8 cellular contexts compared by ENCODE assay signal in genomic region chr4:151540728-151541437, GRCh38.
A peak's percentile ranks its signal among the peaks of the same experiment; 100 is the strongest.
DNase-seq lines count a peak whose midpoint lies in the region; ATAC-seq lines count a peak whose summit lies in the region.

No MANE protein-coding gene starts in this region.

- H3K36me3 Mint-ChIP-seq in activated naive CD8-positive, alpha-beta T cell treated with anti-CD3 and anti-CD28 coated beads, Interleukin-2, amount 50 U/mL, for 24 hours (ENCODE audit: low read depth) = no peaks in the 10 kb centered on the region

- H3K27ac ChIP-seq in mesendoderm (ENCODE audit: low read depth, low read length) = no peak overlapping the region

- H3K36me3 ChIP-seq in mesendoderm (ENCODE audit: control insufficient read depth, insufficient read depth, low read length) = no peaks in the 10 kb centered on the region

- peaks cover 8% of the 10 kb centered on the region for H3K27me3 Mint-ChIP-seq in activated naive CD8-positive, alpha-beta T cell treated with anti-CD3 and anti-CD28 coated beads, Interleukin-2, amount 50 U/mL, for 24 hours

- no peak overlapping the region for H2BK15ac ChIP-seq in mesendoderm (replicated peaks; ENCODE audit: low read depth)

- H3K4me2 ChIP-seq in mesendoderm (ENCODE audit: low read length) = no peak overlapping the region

- no peak overlapping the region for H3K4ac ChIP-seq in mesendoderm (ENCODE audit: low read depth, low read length)

- H3K4me3 Mint-ChIP-seq in activated naive CD8-positive, alpha-beta T cell treated with anti-CD3 and anti-CD28 coated beads, Interleukin-2, amount 50 U/mL, for 24 hours = no peak overlapping the region

- WGBS in mesendoderm (ENCODE audit: extremely low coverage, insufficient coverage, low lambda C conversion rate) = no CpG with 5 or more reads among the region's 3 CpGs

- no peak overlapping the region for H3K23ac ChIP-seq in mesendoderm (ENCODE audit: low read length)

- peaks cover 10% of the 10 kb centered on the region for H3K4me1 ChIP-seq in mesendoderm (ENCODE audit: control insufficient read depth, low read depth, low read length)

- H2BK120ac ChIP-seq in mesendoderm (ENCODE audit: low read depth, low read length) = no peak overlapping the region

- no peaks in the 10 kb centered on the region for H3K79me1 ChIP-seq in mesendoderm (ENCODE audit: low read length)

- no peak overlapping the region for H4K8ac ChIP-seq in mesendoderm (ENCODE audit: low read depth, low read length)

- H2AK5ac ChIP-seq in mesendoderm (ENCODE audit: low read length) = no peak overlapping the region

- H2BK5ac ChIP-seq in mesendoderm (ENCODE audit: low read length) = no peak overlapping the region

- H3K79me2 ChIP-seq in mesendoderm (ENCODE audit: control insufficient read depth, insufficient read depth, low read length) = no peaks in the 10 kb centered on the region

- H3K4me1 Mint-ChIP-seq in activated naive CD8-positive, alpha-beta T cell treated with anti-CD3 and anti-CD28 coated beads, Interleukin-2, amount 50 U/mL, for 24 hours = no peaks in the 10 kb centered on the region

- in situ Hi-C loops in ACHN (cut with HindIII; ENCODE audit: low pct_ligation_motif_present, low pct_unique_long_range_greater_than_20kb, low sequenced_read_pairs) = no loop called here

- H3K27ac Mint-ChIP-seq in activated naive CD8-positive, alpha-beta T cell treated with anti-CD3 and anti-CD28 coated beads, Interleukin-2, amount 50 U/mL, for 24 hours = no peak overlapping the region

- H4K5ac ChIP-seq in mesendoderm (ENCODE audit: low read length) = no peak overlapping the region

- H3K18ac ChIP-seq in mesendoderm (ENCODE audit: low read length) = no peak overlapping the region

- ATAC-seq in GM19035 (IDR thresholded peaks at IDR 0.05; ENCODE audit: unreplicated experiment) = no peak
- ATAC-seq in activated naive CD8-positive, alpha-beta T cell treated with anti-CD3 and anti-CD28 coated beads, Interleukin-2, amount 50 U/mL, for 24 hours = no peak

- no peak overlapping the region for H3K56ac ChIP-seq in mesendoderm (ENCODE audit: low read length)

- H3K27me3 ChIP-seq in mesendoderm (ENCODE audit: insufficient read depth, low read length, poor library complexity) = no peaks in the 10 kb centered on the region

- H3K9ac ChIP-seq in mesendoderm (ENCODE audit: low read length) = no peak overlapping the region

- peak; percentile 49 for DNase-seq in ACHN
- peak; percentile 95 for DNase-seq in HT1080 (ENCODE audit: low read depth)
- DNase-seq in amniotic stem cell (lab: John Stamatoyannopoulos, UW) = peak; percentile 80
- peak; percentile 96 for DNase-seq in kidney tubule cell (ENCODE audit: low spot score)
- DNase-seq in activated naive CD8-positive, alpha-beta T cell treated with anti-CD3 and anti-CD28 coated beads, Interleukin-2, amount 50 U/mL, for 24 hours = no peak
- no peak for DNase-seq in mesendoderm
- no peak for DNase-seq in effector CD8-positive, alpha-beta T cell (lab: John Stamatoyannopoulos, UW)

- H3K9me3 Mint-ChIP-seq in activated naive CD8-positive, alpha-beta T cell treated with anti-CD3 and anti-CD28 coated beads, Interleukin-2, amount 50 U/mL, for 24 hours = no peaks in the 10 kb centered on the region

- no peak overlapping the region for H3K4me3 ChIP-seq in mesendoderm (ENCODE audit: low read length)

Comparison
In these comparisons a context has a peak if more than half of its experiments do, and no peak if none do; other contexts are left out.
1. DNase-seq: peak in ACHN (single experiment), HT1080 (single experiment), amniotic stem cell (single experiment) and kidney tubule cell (single experiment); none in activated naive CD8-positive, alpha-beta T cell treated with anti-CD3 and anti-CD28 coated beads, Interleukin-2, amount 50 U/mL, for 24 hours (single experiment), mesendoderm (single experiment) and effector CD8-positive, alpha-beta T cell (single experiment).